ENCODE assay signal across 1 cellular context in the genomic region with DNA sequence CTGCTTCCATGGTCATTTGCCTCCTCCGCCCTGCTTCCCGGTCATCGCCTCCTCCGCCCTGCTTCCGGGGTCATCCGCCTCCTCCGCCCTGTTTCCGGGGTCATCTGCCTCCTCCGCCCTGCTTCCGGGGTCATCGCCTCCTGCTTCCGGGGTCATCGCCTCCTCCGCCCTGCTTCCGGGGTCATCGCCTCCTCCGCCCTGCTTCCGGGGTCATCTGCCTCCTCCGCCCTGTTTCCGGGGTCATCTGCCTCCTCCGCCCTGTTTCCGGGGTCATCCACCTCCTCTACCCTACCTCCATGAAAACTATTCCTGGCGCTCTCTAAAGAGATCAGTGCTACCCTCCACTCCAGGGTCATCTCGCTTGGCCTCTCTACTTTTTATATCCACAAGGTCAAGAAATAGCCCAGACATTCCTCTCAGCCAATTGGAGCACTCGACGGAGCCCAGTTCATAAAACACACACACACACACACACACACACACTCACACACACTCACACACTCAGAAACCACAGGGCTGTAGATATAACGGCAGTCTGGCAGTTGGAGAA.
TF ChIP-seq lines count a peak whose summit lies in the region.

No MANE protein-coding gene starts in this region.

TF ChIP-seq in K562, 482 proteins besides CTCF, POLR2A, EP300 and RAD21 (continued from another document and continues in another):
- TF ChIP-seq, protein P1, sequence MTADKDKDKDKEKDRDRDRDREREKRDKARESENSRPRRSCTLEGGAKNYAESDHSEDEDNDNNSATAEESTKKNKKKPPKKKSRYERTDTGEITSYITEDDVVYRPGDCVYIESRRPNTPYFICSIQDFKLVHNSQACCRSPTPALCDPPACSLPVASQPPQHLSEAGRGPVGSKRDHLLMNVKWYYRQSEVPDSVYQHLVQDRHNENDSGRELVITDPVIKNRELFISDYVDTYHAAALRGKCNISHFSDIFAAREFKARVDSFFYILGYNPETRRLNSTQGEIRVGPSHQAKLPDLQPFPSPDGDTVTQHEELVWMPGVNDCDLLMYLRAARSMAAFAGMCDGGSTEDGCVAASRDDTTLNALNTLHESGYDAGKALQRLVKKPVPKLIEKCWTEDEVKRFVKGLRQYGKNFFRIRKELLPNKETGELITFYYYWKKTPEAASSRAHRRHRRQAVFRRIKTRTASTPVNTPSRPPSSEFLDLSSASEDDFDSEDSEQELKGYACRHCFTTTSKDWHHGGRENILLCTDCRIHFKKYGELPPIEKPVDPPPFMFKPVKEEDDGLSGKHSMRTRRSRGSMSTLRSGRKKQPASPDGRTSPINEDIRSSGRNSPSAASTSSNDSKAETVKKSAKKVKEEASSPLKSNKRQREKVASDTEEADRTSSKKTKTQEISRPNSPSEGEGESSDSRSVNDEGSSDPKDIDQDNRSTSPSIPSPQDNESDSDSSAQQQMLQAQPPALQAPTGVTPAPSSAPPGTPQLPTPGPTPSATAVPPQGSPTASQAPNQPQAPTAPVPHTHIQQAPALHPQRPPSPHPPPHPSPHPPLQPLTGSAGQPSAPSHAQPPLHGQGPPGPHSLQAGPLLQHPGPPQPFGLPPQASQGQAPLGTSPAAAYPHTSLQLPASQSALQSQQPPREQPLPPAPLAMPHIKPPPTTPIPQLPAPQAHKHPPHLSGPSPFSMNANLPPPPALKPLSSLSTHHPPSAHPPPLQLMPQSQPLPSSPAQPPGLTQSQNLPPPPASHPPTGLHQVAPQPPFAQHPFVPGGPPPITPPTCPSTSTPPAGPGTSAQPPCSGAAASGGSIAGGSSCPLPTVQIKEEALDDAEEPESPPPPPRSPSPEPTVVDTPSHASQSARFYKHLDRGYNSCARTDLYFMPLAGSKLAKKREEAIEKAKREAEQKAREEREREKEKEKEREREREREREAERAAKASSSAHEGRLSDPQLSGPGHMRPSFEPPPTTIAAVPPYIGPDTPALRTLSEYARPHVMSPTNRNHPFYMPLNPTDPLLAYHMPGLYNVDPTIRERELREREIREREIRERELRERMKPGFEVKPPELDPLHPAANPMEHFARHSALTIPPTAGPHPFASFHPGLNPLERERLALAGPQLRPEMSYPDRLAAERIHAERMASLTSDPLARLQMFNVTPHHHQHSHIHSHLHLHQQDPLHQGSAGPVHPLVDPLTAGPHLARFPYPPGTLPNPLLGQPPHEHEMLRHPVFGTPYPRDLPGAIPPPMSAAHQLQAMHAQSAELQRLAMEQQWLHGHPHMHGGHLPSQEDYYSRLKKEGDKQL (CRISPR knock-in tag; IDR thresholded peaks at IDR 0.05; ENCODE audit: borderline replicate concordance) = no peak
- TF ChIP-seq POU5F1 (IDR thresholded peaks at IDR 0.05; ENCODE audit: borderline replicate concordance, low read depth, low read length, partially characterized antibody) = no peak
- 0 out of 2 replicates have a peak, but pooled peaks have one; percentile 47 for TF ChIP-seq FOSL1 (tag; conservative IDR thresholded peaks at IDR 0.05)
- TF ChIP-seq PYGO2 (tag; IDR thresholded peaks at IDR 0.05) = no peak
- no peak for TF ChIP-seq PURB (CRISPR knock-in tag; IDR thresholded peaks at IDR 0.05; ENCODE audit: low read depth)
- TF ChIP-seq ZBTB34 (CRISPR knock-in tag; IDR thresholded peaks at IDR 0.05) = no peak
- no peak for TF ChIP-seq HDAC6 (IDR thresholded peaks at IDR 0.05; ENCODE audit: low read depth, low read length)
- TF ChIP-seq ZNF77 (CRISPR knock-in tag; IDR thresholded peaks at IDR 0.05) = no peak
- no peak for TF ChIP-seq KLF10 (CRISPR knock-in tag; IDR thresholded peaks at IDR 0.05)
- no peak for TF ChIP-seq MAZ (CRISPR knock-in tag; conservative IDR thresholded peaks at IDR 0.05 in 1 of 2, IDR thresholded peaks at IDR 0.05 in 1 of 2)
- no peak for TF ChIP-seq JUND (IDR thresholded peaks at IDR 0.05; ENCODE audit: borderline replicate concordance, low read depth, low read length)
- peak; percentile 28; the same call in 1 of the 3 replicates for TF ChIP-seq JUND (tag; IDR thresholded peaks at IDR 0.05; ENCODE audit: borderline replicate concordance, low read depth, low read length)
- TF ChIP-seq ESRRA (IDR thresholded peaks at IDR 0.05; ENCODE audit: borderline replicate concordance, low read depth) = peak; percentile 73
- no peak for TF ChIP-seq NUFIP1 (IDR thresholded peaks at IDR 0.05; ENCODE audit: partially characterized antibody)
- no peak for TF ChIP-seq ARNT (IDR thresholded peaks at IDR 0.05)
- no peak for TF ChIP-seq PRPF4 (IDR thresholded peaks at IDR 0.05; ENCODE audit: insufficient read depth, low read depth, low read length, poor library complexity, severe bottlenecking)
- no peak for TF ChIP-seq RAD51 (IDR thresholded peaks at IDR 0.05; ENCODE audit: borderline replicate concordance, low read depth)
- TF ChIP-seq BRD9 (IDR thresholded peaks at IDR 0.05; ENCODE audit: low read depth, partially characterized antibody) = no peak
- TF ChIP-seq SMARCA5 (IDR thresholded peaks at IDR 0.05) = no peak
- no peak for TF ChIP-seq MGA (IDR thresholded peaks at IDR 0.05)
- TF ChIP-seq RBM22 (IDR thresholded peaks at IDR 0.05; ENCODE audit: low read depth, low read length, poor library complexity, severe bottlenecking) = no peak
- TF ChIP-seq, protein P2, sequence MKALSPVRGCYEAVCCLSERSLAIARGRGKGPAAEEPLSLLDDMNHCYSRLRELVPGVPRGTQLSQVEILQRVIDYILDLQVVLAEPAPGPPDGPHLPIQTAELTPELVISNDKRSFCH (CRISPR knock-in tag; IDR thresholded peaks at IDR 0.05) = no peak
- TF ChIP-seq, protein P2 (tag; IDR thresholded peaks at IDR 0.05) = no peak
- TF ChIP-seq SUPT5H (IDR thresholded peaks at IDR 0.05) = peak; percentile 46; the same call in 1 of the 2 replicates
- TF ChIP-seq USF2 (CRISPR knock-in tag; IDR thresholded peaks at IDR 0.05) = no peak
- no peak for TF ChIP-seq ETS2 (tag; IDR thresholded peaks at IDR 0.05; ENCODE audit: borderline replicate concordance, poor library complexity, severe bottlenecking)
- no peak for TF ChIP-seq ZNF133 (CRISPR knock-in tag; IDR thresholded peaks at IDR 0.05)
- no peak for TF ChIP-seq RFX1 (IDR thresholded peaks at IDR 0.05)
- no peak for TF ChIP-seq FOXJ3 (CRISPR knock-in tag; IDR thresholded peaks at IDR 0.05)
- TF ChIP-seq, protein P3, sequence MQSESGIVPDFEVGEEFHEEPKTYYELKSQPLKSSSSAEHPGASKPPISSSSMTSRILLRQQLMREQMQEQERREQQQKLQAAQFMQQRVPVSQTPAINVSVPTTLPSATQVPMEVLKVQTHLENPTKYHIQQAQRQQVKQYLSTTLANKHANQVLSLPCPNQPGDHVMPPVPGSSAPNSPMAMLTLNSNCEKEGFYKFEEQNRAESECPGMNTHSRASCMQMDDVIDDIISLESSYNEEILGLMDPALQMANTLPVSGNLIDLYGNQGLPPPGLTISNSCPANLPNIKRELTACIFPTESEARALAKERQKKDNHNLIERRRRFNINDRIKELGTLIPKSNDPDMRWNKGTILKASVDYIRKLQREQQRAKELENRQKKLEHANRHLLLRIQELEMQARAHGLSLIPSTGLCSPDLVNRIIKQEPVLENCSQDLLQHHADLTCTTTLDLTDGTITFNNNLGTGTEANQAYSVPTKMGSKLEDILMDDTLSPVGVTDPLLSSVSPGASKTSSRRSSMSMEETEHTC (IDR thresholded peaks at IDR 0.05) = no peak
- no peak for TF ChIP-seq ZNF316 (IDR thresholded peaks at IDR 0.05)
- TF ChIP-seq ZNF398 (CRISPR knock-in tag; IDR thresholded peaks at IDR 0.05) = no peak
- no peak for TF ChIP-seq XRCC3 (IDR thresholded peaks at IDR 0.05)
- no peak for TF ChIP-seq HDAC2 (IDR thresholded peaks at IDR 0.05)
- no peak for TF ChIP-seq HNRNPK (IDR thresholded peaks at IDR 0.05; ENCODE audit: low read depth, low read length, poor library complexity, severe bottlenecking)
